9 cellular contexts compared by ENCODE assay signal in the genomic region with DNA sequence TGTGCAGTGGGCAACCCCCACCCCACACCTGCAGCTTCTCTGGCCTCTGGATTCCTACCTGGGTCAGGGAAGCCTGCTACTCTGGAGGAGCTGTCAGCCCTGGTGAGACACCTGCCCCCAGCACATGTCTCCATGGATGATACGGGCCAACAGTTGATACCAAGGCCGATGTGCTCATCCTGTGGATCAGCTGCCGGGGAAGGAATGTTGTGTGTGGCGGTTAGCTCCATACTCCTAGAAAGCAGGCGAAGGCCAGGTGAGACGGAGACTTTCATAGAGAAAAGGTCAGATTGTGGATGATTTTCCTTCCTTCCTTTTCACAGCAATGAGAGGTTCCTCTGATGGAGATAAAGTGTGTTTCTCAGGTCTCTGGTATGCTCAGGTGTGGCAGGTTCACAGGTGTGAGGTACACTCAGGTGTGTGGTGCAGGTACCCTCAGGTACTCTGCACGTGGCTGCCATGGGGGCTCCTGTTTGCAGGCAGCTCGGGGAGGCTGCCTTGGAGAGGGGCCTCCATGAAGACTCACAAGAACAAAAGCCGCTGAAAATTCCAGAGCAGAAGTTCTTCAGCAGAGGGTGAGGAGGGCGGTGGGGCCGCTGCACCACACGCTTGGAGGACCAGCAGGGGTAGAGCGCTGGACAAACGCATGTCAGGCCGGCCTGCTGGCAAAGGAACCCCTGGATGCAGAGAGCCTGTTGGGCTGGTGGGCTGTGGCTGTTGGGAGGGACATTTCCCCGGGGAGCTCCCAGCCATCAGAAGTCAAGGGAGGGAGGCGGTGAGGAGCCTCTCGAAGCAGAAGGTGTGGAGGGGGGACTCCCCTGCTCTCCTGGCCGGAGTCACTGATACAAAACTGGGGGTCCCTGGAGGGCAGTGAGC. TPM values are rescaled to one million over a fixed set of nuclear protein-coding genes. Genes with fewer than 3 reads are reported as not detected.
A peak's percentile ranks its signal among the peaks of the same experiment; 100 is the strongest.
DNase-seq lines count a peak whose midpoint lies in the region; ATAC-seq, FAIRE-seq and TF ChIP-seq lines count a peak whose summit lies in the region.
"Had no signal": no experiment of that assay in that cellular context is flagged by ENCODE, and none has a peak within 500 bp of the region (broad histone marks: within the 10 kb centered on the region; RNA-seq: fewer than 3 reads in every experiment).

No MANE protein-coding gene starts in this region.

- FAIRE-seq in HepG2 (lab: Jason Lieb, UNC), result no peak

- BruUV-seq in HepG2 (replicated peaks; lab: Mats Ljungman, UMichigan), result no TSS peak

- TF ChIP-seq POLR2A in HepG2 (IDR thresholded peaks at IDR 0.05; ENCODE audit: insufficient read depth in 1 of 2, low read depth in 2 of 2, low read length in 2 of 2), result no peak
- TF ChIP-seq POLR2A in right lobe of liver (IDR thresholded peaks at IDR 0.05), result no peak

- TF ChIP-seq EP300 in HepG2 (IDR thresholded peaks at IDR 0.05; ENCODE audit: low read depth in 2 of 2, low read length in 2 of 2) (no peak), HepG2 (CRISPR knock-in tag; IDR thresholded peaks at IDR 0.05; ENCODE audit: borderline replicate concordance) (no peak)

- WGBS in HepG2 (ENCODE audit: low lambda C conversion rate), result 93% methylated on average over 15 of the region's 19 CpGs
- WGBS in right lobe of liver (ENCODE audit: insufficient coverage, low coverage, low lambda C conversion rate, missing lambda C conversion rate), result 89% methylated on average over 3 of the region's 19 CpGs

- DNase-seq in HepG2 (ENCODE audit: low spot score), result no peak
- DNase-seq in right lobe of liver, result no peak
- no peak for DNase-seq in SK-N-MC (ENCODE audit: low read depth, low spot score)
- DNase-seq in C1 segment of cervical spinal cord (lab: John Stamatoyannopoulos, UW), result no peak
- no peak for DNase-seq in cerebellar nuclear complex (lab: John Stamatoyannopoulos, UW)
- DNase-seq in HAP-1 (ENCODE audit: low spot score in 2 of 2), result no peak
- DNase-seq: activated naive CD4-positive, alpha-beta T cell had no signal

- TF ChIP-seq RAD21 in HepG2 (CRISPR knock-in tag; IDR thresholded peaks at IDR 0.05), result no peak

- peaks cover 3% of the 10 kb centered on the region; the same call in 1 of the 2 replicates for H4K20me1 ChIP-seq in HepG2 (ENCODE audit: insufficient read depth, low read length)

- peaks cover 13% of the 10 kb centered on the region for H3K4me1 ChIP-seq in HepG2 (ENCODE audit: insufficient read depth, low read length)
- peaks cover 0 to 12% (median 0%) of the 10 kb centered on the region in 4 donors for H3K4me1 ChIP-seq in right lobe of liver
- no peaks in the 10 kb centered on the region for H3K4me1 ChIP-seq in HAP-1

- peaks cover 1 to 15% of the 10 kb centered on the region in 2 experiments; a peak in 3 of 5 replicates for H3K27me3 ChIP-seq in HepG2 (ENCODE audit: control insufficient read depth in 1 of 2, insufficient read depth in 2 of 2, low read length in 2 of 2)
- peaks cover 4 to 15% of the 10 kb centered on the region in 2 donors for H3K27me3 ChIP-seq in right lobe of liver
- H3K27me3 ChIP-seq in HAP-1 (ENCODE audit: low read depth), result peaks cover 20% of the 10 kb centered on the region

- POLR2A ChIA-PET in HepG2 (lab: Yijun Ruan, JAX), result interaction anchor here (0.7 to 1.0 kb wide), 2 partner anchors 33 to 45 kb away, joined by 3 to 5 read pairs; a partner anchor contains a TSS

- no peak overlapping the region for H3K4me2 ChIP-seq in HepG2 (ENCODE audit: low read depth, low read length)

- CTCF ChIA-PET in HepG2 (lab: Yijun Ruan, JAX; ENCODE audit: low intra/inter-chr PET ratio, low total read pairs), result interaction anchor here (1.2 kb wide), 1 partner anchor 120 kb away, joined by 3 read pairs; no protein-coding TSS in a partner anchor

- TF ChIP-seq CTCF in HepG2 (CRISPR knock-in tag; IDR thresholded peaks at IDR 0.05) (no peak), right lobe of liver (IDR thresholded peaks at IDR 0.05) (no peak)

- no peaks in the 10 kb centered on the region for H3K9me3 ChIP-seq in HepG2 (ENCODE audit: low read length)
- H3K9me3 ChIP-seq in right lobe of liver, result no peaks in the 10 kb centered on the region
- H3K9me3 ChIP-seq in SK-N-MC (ENCODE audit: low read depth, low read length), result no peaks in the 10 kb centered on the region
- no peaks in the 10 kb centered on the region for H3K9me3 ChIP-seq in HAP-1

- no peak overlapping the region for H3K9ac ChIP-seq in HepG2 (ENCODE audit: insufficient read depth, low read depth, low read length)
- H3K9ac ChIP-seq in SK-N-MC (ENCODE audit: insufficient read length), result no peak overlapping the region

- H2AFZ ChIP-seq in HepG2 (ENCODE audit: low read length), result no peak overlapping the region

- H3K27ac ChIP-seq in HepG2 (ENCODE audit: extremely low read length, insufficient read depth, low read length) (no peak overlapping the region), right lobe of liver (no peak overlapping the region), SK-N-MC (peak overlapping the region; percentile 81)

- ATAC-seq in HepG2, result no peak
- ATAC-seq in right lobe of liver, result no peak
- ATAC-seq in HG02763 (IDR thresholded peaks at IDR 0.05; ENCODE audit: unreplicated experiment), result peak; percentile 14
- no peak for ATAC-seq in activated CD4-positive, CD25-positive, alpha-beta regulatory T cell treated with anti-CD3 and anti-CD28 coated beads, Interleukin-2, amount 50 U/mL, for 24 hours

- no peak overlapping the region for H3K4me3 ChIP-seq in HepG2 (replicated peaks in 1 of 3; ENCODE audit: insufficient read depth in 1 of 3, low read depth in 2 of 3, low read length in 3 of 3)
- no peak overlapping the region for H3K4me3 ChIP-seq in right lobe of liver
- H3K4me3 ChIP-seq in SK-N-MC, result no peak overlapping the region
- no peak overlapping the region for H3K4me3 ChIP-seq in HAP-1

- no peaks in the 10 kb centered on the region for H3K79me2 ChIP-seq in HepG2 (ENCODE audit: insufficient read depth, low read length)

- in situ Hi-C loops in HepG2 (cut with HindIII; ENCODE audit: extremely low pct_ligation_motif_present, low pct_unique_long_range_greater_than_20kb), result loop anchor here (5.0 kb wide), 1 partner anchor 121 kb away; no protein-coding TSS in a partner anchor
- in situ Hi-C loops in HAP-1 (cut with MboI; ENCODE audit: low sequenced_read_pairs), result no loop called here

- intact Hi-C loops in HepG2 (cut with micrococcal nuclease; ENCODE audit: unreplicated experiment) (loop anchor here (5.0 kb wide), 1 partner anchor 116 kb away; no protein-coding TSS in a partner anchor), right lobe of liver (cut with DNase I) (no loop called here)

- H3K36me3 ChIP-seq in HepG2 (replicated peaks in 1 of 2; ENCODE audit: control insufficient read depth in 1 of 2, insufficient read depth in 2 of 2, low read length in 2 of 2) (peaks cover 3 to 9% of the 10 kb centered on the region in 2 experiments; a peak in 3 of 5 replicates), right lobe of liver (peaks cover 0 to 18% (median 8%) of the 10 kb centered on the region in 4 donors), SK-N-MC (ENCODE audit: insufficient read depth, low read length) (no peaks in the 10 kb centered on the region; the same call in 1 of the 2 replicates), HAP-1 (replicated peaks) (peaks cover 12% of the 10 kb centered on the region)

RNA-seq across cellular contexts. Expression of a gene that starts 5.1 kb away (rescaled TPM):
- total RNA-seq in HepG2 (2016; rRNA removed; fragmentation: Illumina TruSeq; extraction: Trizol) (0.13 and 0.35 TPM in 2 replicates), right lobe of liver (under 1 TPM; 0.06 to 0.81 (median 0.43) TPM)
- 0.30 and 0.44 TPM in 2 replicates for total RNA-seq in HepG2 (2016; cell fraction: cytosol; rRNA removed; fragmentation: Illumina TruSeq; extraction: Trizol; ENCODE audit: low read depth)
- total RNA-seq in HepG2 (2016; cell fraction: insoluble cytoplasmic fraction; rRNA removed; fragmentation: Illumina TruSeq; extraction: Trizol), result 0.17 and 0.19 TPM in 2 replicates
- total RNA-seq in HepG2 (2016; cell fraction: membrane; rRNA removed; fragmentation: Illumina TruSeq; extraction: Trizol), result 0.14 and 0.22 TPM in 2 replicates
- 0.19 and 0.41 TPM in 2 replicates for total RNA-seq in HepG2 (2016; cell fraction: nucleus; rRNA removed; fragmentation: Illumina TruSeq; extraction: Trizol)
- 0.18 and 0.28 TPM in 2 replicates for polyA plus RNA-seq in HepG2 (2011; rRNA removed)
- polyA plus RNA-seq in HepG2 (2011; cell fraction: cytosol; rRNA removed), result 0.17 and 0.20 TPM in 2 replicates
- 1.5 and 2.1 TPM in 2 replicates for polyA plus RNA-seq in HepG2 (2011; cell fraction: nucleus; rRNA removed)
- 0.23 and 0.61 TPM in 2 replicates for polyA plus RNA-seq in HepG2 (2012)
- 0.16 TPM in 1 of 2 replicates, not detected in the other for polyA plus RNA-seq in HepG2 (2016; cell fraction: cytosol; fragmentation: Illumina TruSeq; extraction: Trizol; ENCODE audit: low read depth)
- 0.15 and 0.39 TPM in 2 replicates for polyA plus RNA-seq in HepG2 (2016; cell fraction: insoluble cytoplasmic fraction; fragmentation: Illumina TruSeq; extraction: Trizol; ENCODE audit: low read depth)
- polyA plus RNA-seq in HepG2 (2016; cell fraction: membrane; fragmentation: Illumina TruSeq; extraction: Trizol; ENCODE audit: low read depth), result 0.09 and 0.48 TPM in 2 replicates
- 0.63 and 0.89 TPM in 2 replicates for polyA plus RNA-seq in HepG2 (2016; cell fraction: nucleus; fragmentation: Illumina TruSeq; extraction: Trizol; ENCODE audit: insufficient read depth, low read depth)
- polyA minus RNA-seq in HepG2 (2011; rRNA and poly(A)+ RNA removed; ENCODE audit: low replicate concordance), result 0.30 and 8.5 TPM in 2 replicates
- polyA minus RNA-seq in HepG2 (2011; cell fraction: cytosol; rRNA and poly(A)+ RNA removed), result 0.40 TPM in 1 of 2 replicates, not detected in the other
- 0.39 and 1.1 TPM in 2 replicates for polyA minus RNA-seq in HepG2 (2011; cell fraction: nucleus; rRNA and poly(A)+ RNA removed)

RNA-seq across cellular contexts. Expression of a gene that starts 45.0 kb away (rescaled TPM):
- total RNA-seq in HepG2 (2016; rRNA removed; fragmentation: Illumina TruSeq; extraction: Trizol) (120 and 134 TPM in 2 replicates), right lobe of liver (10 to 100 TPM; 33.4 to 52.2 (median 41.3) TPM)
- 36.0 and 42.8 TPM in 2 replicates for total RNA-seq in HepG2 (2016; cell fraction: cytosol; rRNA removed; fragmentation: Illumina TruSeq; extraction: Trizol; ENCODE audit: low read depth)
- total RNA-seq in HepG2 (2016; cell fraction: insoluble cytoplasmic fraction; rRNA removed; fragmentation: Illumina TruSeq; extraction: Trizol), result 119 and 122 TPM in 2 replicates
- 79.2 and 83.1 TPM in 2 replicates for total RNA-seq in HepG2 (2016; cell fraction: membrane; rRNA removed; fragmentation: Illumina TruSeq; extraction: Trizol)
- total RNA-seq in HepG2 (2016; cell fraction: nucleus; rRNA removed; fragmentation: Illumina TruSeq; extraction: Trizol), result 56.7 and 60.4 TPM in 2 replicates
- 150 and 176 TPM in 2 replicates for polyA plus RNA-seq in HepG2 (2011; rRNA removed)
- 179 and 184 TPM in 2 replicates for polyA plus RNA-seq in HepG2 (2011; cell fraction: cytosol; rRNA removed)
- 76.8 and 88.9 TPM in 2 replicates for polyA plus RNA-seq in HepG2 (2011; cell fraction: nucleus; rRNA removed)
- polyA plus RNA-seq in HepG2 (2012), result 73.8 and 84.9 TPM in 2 replicates
- 39.4 and 49.9 TPM in 2 replicates for polyA plus RNA-seq in HepG2 (2016; cell fraction: cytosol; fragmentation: Illumina TruSeq; extraction: Trizol; ENCODE audit: low read depth)
- 131 and 139 TPM in 2 replicates for polyA plus RNA-seq in HepG2 (2016; cell fraction: insoluble cytoplasmic fraction; fragmentation: Illumina TruSeq; extraction: Trizol; ENCODE audit: low read depth)
- polyA plus RNA-seq in HepG2 (2016; cell fraction: membrane; fragmentation: Illumina TruSeq; extraction: Trizol; ENCODE audit: low read depth), result 63.4 and 71.2 TPM in 2 replicates
- 103 and 107 TPM in 2 replicates for polyA plus RNA-seq in HepG2 (2016; cell fraction: nucleus; fragmentation: Illumina TruSeq; extraction: Trizol; ENCODE audit: insufficient read depth, low read depth)
- polyA minus RNA-seq in HepG2 (2011; rRNA and poly(A)+ RNA removed; ENCODE audit: low replicate concordance), result 89.6 and 367 TPM in 2 replicates
- 38.6 and 39.9 TPM in 2 replicates for polyA minus RNA-seq in HepG2 (2011; cell fraction: cytosol; rRNA and poly(A)+ RNA removed)
- 39.9 and 46.1 TPM in 2 replicates for polyA minus RNA-seq in HepG2 (2011; cell fraction: nucleus; rRNA and poly(A)+ RNA removed)
